In the genomic region with DNA sequence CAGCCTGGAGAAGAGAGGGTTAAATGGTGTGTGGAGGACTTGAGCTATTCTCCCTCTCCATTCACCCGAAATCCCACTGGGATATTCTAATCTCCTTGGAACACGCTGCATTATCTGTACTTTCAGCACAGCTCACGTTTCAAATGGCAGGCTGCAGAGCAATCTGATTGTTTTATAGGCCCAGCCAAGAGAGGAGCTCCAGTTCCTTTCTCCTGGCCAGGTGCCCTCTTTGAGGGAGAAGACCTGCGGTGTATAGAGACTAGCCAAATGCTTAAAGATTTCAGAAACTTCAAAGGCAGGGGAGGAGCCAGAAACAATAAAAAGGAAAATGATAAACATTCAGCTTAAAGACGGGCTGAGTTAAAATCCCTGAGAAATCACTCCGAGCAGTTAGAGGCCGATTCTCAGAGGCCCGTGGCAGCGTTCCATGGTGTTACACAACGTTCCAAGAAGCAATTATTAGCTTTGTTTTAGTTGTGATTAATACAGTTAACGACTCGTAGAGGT, we compare ENCODE assay signal across 9 cellular contexts.
DNase-seq lines count a peak whose midpoint lies in the region; ATAC-seq and TF ChIP-seq lines count a peak whose summit lies in the region.
"Had no signal": no experiment of that assay in that cellular context is flagged by ENCODE, and none has a peak within 500 bp of the region (broad histone marks: within the 10 kb centered on the region; RNA-seq: fewer than 3 reads in every experiment).

No MANE protein-coding gene starts in this region.

- CTCF ChIA-PET in IMR-90 (lab: Yijun Ruan, JAX) = interaction anchor here (1.0 to 1.1 kb wide), 2 partner anchors 14 to 79 kb away, joined by 3 read pairs; no protein-coding TSS in a partner anchor

- H2AK5ac ChIP-seq in IMR-90 (ENCODE audit: low read depth, low read length) = peak overlapping the region; percentile 75

- dilution Hi-C loops in IMR-90 (cut with HindIII; ENCODE audit: low sequenced_read_pairs, unreplicated experiment) = no loop called here

- POLR2A ChIA-PET in IMR-90 (lab: Charles Lee; ENCODE audit: unreplicated experiment) = no interaction called here

- H3K4me3 ChIP-seq in IMR-90 (ENCODE audit: insufficient read depth, low read depth, low read length) (no peak overlapping the region), astrocyte of the spinal cord (ENCODE audit: low read depth, low read length) (no peak overlapping the region), kidney epithelial cell (ENCODE audit: low read depth, low read length) (no peak overlapping the region), subcutaneous abdominal adipose tissue (ENCODE audit: low read depth in 1 of 5, low read length in 5 of 5) (peak overlapping the region in 4 of 5 donors; percentile 3 to 47 (median 17))

- 0% methylated on average over 5 of the region's 12 CpGs; no CpG with 5 or more reads in 1 of the 2 experiments for WGBS in IMR-90 (ENCODE audit: extremely low coverage in 2 of 2, insufficient read length in 1 of 2), 2 experiments

- H3K14ac ChIP-seq in IMR-90 (replicated peaks; ENCODE audit: low read depth, low read length) = 0 out of 2 replicates have a peak overlapping the region, but pooled peaks have one; percentile 28

- in situ Hi-C loops in IMR-90 (cut with MboI; ENCODE audit: low sequenced_read_pairs) = loop anchor here (5.0 kb wide), 1 partner anchor 556 kb away; no protein-coding TSS in a partner anchor
- in situ Hi-C loops in astrocyte of the spinal cord (cut with HindIII; ENCODE audit: low sequenced_read_pairs) = no loop called here

- peak; percentile 80 for DNase-seq in IMR-90
- peak; percentile 94 for DNase-seq in astrocyte of the spinal cord (ENCODE audit: low read depth, low spot score)
- DNase-seq in kidney epithelial cell (ENCODE audit: low read depth) = peak; percentile 39
- no peak for DNase-seq in DMS79 (lab: John Stamatoyannopoulos, UW)
- DNase-seq in erythroblast (lab: John Stamatoyannopoulos, UW) = no peak
- DNase-seq in AML-193 (lab: John Stamatoyannopoulos, UW) = no peak
- DNase-seq in occipital lobe (lab: John Stamatoyannopoulos, UW) = no peak

- 0 out of 2 replicates have a peak, but pooled peaks have one; percentile 2 for ATAC-seq in IMR-90 (ENCODE audit: low read depth)

- H3K56ac ChIP-seq in IMR-90 (ENCODE audit: extremely low read depth, insufficient read depth, low read length) = no peak overlapping the region

- H3K9me1 ChIP-seq in IMR-90 (ENCODE audit: insufficient read depth, low read length) = peaks cover 18% of the 10 kb centered on the region

- peak overlapping the region; percentile 76 for H2AFZ ChIP-seq in IMR-90 (replicated peaks; ENCODE audit: low read length, poor library complexity)

- H3K36me3 ChIP-seq in IMR-90 (ENCODE audit: control insufficient read depth, insufficient read depth, low read length) (no peaks in the 10 kb centered on the region), kidney epithelial cell (ENCODE audit: control insufficient read depth, insufficient read depth, low read length) (no peaks in the 10 kb centered on the region), subcutaneous abdominal adipose tissue (ENCODE audit: control insufficient read depth in 5 of 5, insufficient read depth in 5 of 5, low read length in 5 of 5) (no peaks in the 10 kb centered on the region)

- no peaks in the 10 kb centered on the region for H3K27me3 ChIP-seq in IMR-90 (ENCODE audit: control insufficient read depth, insufficient read depth, low read length)
- no peaks in the 10 kb centered on the region for H3K27me3 ChIP-seq in kidney epithelial cell (ENCODE audit: control insufficient read depth, insufficient read depth, low read length)
- H3K27me3 ChIP-seq in subcutaneous abdominal adipose tissue (ENCODE audit: control insufficient read depth in 5 of 5, insufficient read depth in 4 of 5, low read length in 5 of 5) = no peaks in the 10 kb centered on the region

- no peaks in the 10 kb centered on the region for H3K9me3 ChIP-seq in IMR-90 (ENCODE audit: control insufficient read depth, insufficient read depth, low read length)
- H3K9me3 ChIP-seq in subcutaneous abdominal adipose tissue (ENCODE audit: control insufficient read depth in 5 of 5, low read length in 5 of 5) = no peaks in the 10 kb centered on the region

- TF ChIP-seq RAD21 in IMR-90 (IDR thresholded peaks at IDR 0.05; ENCODE audit: low read length) = no peak

- H2AK9ac ChIP-seq in IMR-90 (replicated peaks; ENCODE audit: low read depth, low read length, poor library complexity) = peak overlapping the region; percentile 11

- peak overlapping the region; percentile 36 for H2BK5ac ChIP-seq in IMR-90 (ENCODE audit: low read depth, low read length, poor library complexity, severe bottlenecking)

- H3K18ac ChIP-seq in IMR-90 (ENCODE audit: low read depth, low read length) = peak overlapping the region; percentile 76

- no TSS peak for BruUV-seq in IMR-90 (replicated peaks; lab: Mats Ljungman, UMichigan)

- H2BK15ac ChIP-seq in IMR-90 (ENCODE audit: low read depth, low read length) = peak overlapping the region; percentile 53; the same call in 1 of the 3 replicates

- peak overlapping the region; percentile 43 for H3K4me2 ChIP-seq in IMR-90 (ENCODE audit: low read depth, low read length)

- H3K23ac ChIP-seq in IMR-90 (ENCODE audit: low read depth, low read length) = peak overlapping the region; percentile 36; the same call in 1 of the 2 replicates

- H3K4me1 ChIP-seq in IMR-90 (ENCODE audit: control insufficient read depth, insufficient read depth, low read length) = peaks cover 32% of the 10 kb centered on the region
- H3K4me1 ChIP-seq in subcutaneous abdominal adipose tissue (ENCODE audit: control insufficient read depth in 5 of 5, insufficient read depth in 5 of 5, low read length in 5 of 5) = peaks cover 0 to 35% (median 18%) of the 10 kb centered on the region in 5 donors

- TF ChIP-seq CTCF in IMR-90 (conservative IDR thresholded peaks at IDR 0.05; ENCODE audit: low read depth, low read length) (no peak), astrocyte of the spinal cord (IDR thresholded peaks at IDR 0.05; ENCODE audit: low read depth, low read length) (no peak), kidney epithelial cell (IDR thresholded peaks at IDR 0.05; ENCODE audit: insufficient read depth, low read length, poor library complexity, severe bottlenecking) (no peak)

- peak overlapping the region; percentile 83 for H2BK20ac ChIP-seq in IMR-90 (ENCODE audit: low read depth, low read length)

- H4K5ac ChIP-seq in IMR-90 (ENCODE audit: low read depth, low read length) = peak overlapping the region; percentile 77; the same call in 1 of the 2 replicates

- peak overlapping the region; percentile 67 for H2BK120ac ChIP-seq in IMR-90 (ENCODE audit: low read depth, low read length)

- intact Hi-C loops in IMR-90 (cut with micrococcal nuclease) = loop anchor here (10.0 kb wide), 1 partner anchor 421 kb away; no protein-coding TSS in a partner anchor

- no peaks in the 10 kb centered on the region for H4K20me1 ChIP-seq in IMR-90 (ENCODE audit: insufficient read depth, low read length)

- peak overlapping the region; percentile 80 for H3K4ac ChIP-seq in IMR-90 (ENCODE audit: low read depth, low read length)

- H4K91ac ChIP-seq in IMR-90 (ENCODE audit: insufficient read depth, low read depth, low read length) = peak overlapping the region; percentile 84

- peak overlapping the region; percentile 70; the same call in 1 of the 2 replicates for H3K27ac ChIP-seq in IMR-90 (ENCODE audit: insufficient read depth, low read length)
- H3K27ac ChIP-seq in subcutaneous abdominal adipose tissue (ENCODE audit: low read depth, low read length) = peak overlapping the region; percentile 42
- H3K27ac ChIP-seq: HL-60 had no signal

- H4K8ac ChIP-seq in IMR-90 (ENCODE audit: low read depth in 2 of 2, low read length in 2 of 2) = peak overlapping the region; percentile 42 to 73

- H3K9ac ChIP-seq in IMR-90 (ENCODE audit: low read depth, low read length) (peak overlapping the region; percentile 34; the same call in 1 of the 2 replicates), subcutaneous abdominal adipose tissue (ENCODE audit: low read length in 5 of 5) (peak overlapping the region in 2 of 5 donors; percentile 29 to 36)

- no peaks in the 10 kb centered on the region for H3K79me1 ChIP-seq in IMR-90 (ENCODE audit: low read depth in 1 of 2, low read length in 2 of 2)

- TF ChIP-seq POLR2A in IMR-90 (IDR thresholded peaks at IDR 0.05; ENCODE audit: low read depth, low read length) (no peak), erythroblast (IDR thresholded peaks at IDR 0.05; ENCODE audit: low read length) (no peak)

TF ChIP-seq in IMR-90, 13 proteins besides CTCF, POLR2A, EP300 and RAD21:
- TF ChIP-seq CEBPB (IDR thresholded peaks at IDR 0.05; ENCODE audit: low read depth, low read length) = peak; percentile 90
- TF ChIP-seq BHLHE40 (IDR thresholded peaks at IDR 0.05; ENCODE audit: low read depth, low read length) = 0 out of 2 replicates have a peak, but pooled peaks have one; percentile 21
- TF ChIP-seq, protein P1, sequence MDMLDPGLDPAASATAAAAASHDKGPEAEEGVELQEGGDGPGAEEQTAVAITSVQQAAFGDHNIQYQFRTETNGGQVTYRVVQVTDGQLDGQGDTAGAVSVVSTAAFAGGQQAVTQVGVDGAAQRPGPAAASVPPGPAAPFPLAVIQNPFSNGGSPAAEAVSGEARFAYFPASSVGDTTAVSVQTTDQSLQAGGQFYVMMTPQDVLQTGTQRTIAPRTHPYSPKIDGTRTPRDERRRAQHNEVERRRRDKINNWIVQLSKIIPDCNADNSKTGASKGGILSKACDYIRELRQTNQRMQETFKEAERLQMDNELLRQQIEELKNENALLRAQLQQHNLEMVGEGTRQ (IDR thresholded peaks at IDR 0.05; ENCODE audit: low read depth, low read length) = no peak

Comparison
In these comparisons a context has a peak if more than half of its experiments do, and no peak if none do; other contexts are left out.
1. DNase-seq: peak in IMR-90 (single experiment), astrocyte of the spinal cord (single experiment) and kidney epithelial cell (single experiment); none in DMS79 (single experiment), erythroblast (0 of 2), AML-193 (0 of 2) and occipital lobe (single experiment).
2. H3K4me3 ChIP-seq: peak in subcutaneous abdominal adipose tissue (4 of 5); none in IMR-90 (single experiment), astrocyte of the spinal cord (single experiment) and kidney epithelial cell (single experiment).